1 cellular context compared by ENCODE assay signal in the genomic region with DNA sequence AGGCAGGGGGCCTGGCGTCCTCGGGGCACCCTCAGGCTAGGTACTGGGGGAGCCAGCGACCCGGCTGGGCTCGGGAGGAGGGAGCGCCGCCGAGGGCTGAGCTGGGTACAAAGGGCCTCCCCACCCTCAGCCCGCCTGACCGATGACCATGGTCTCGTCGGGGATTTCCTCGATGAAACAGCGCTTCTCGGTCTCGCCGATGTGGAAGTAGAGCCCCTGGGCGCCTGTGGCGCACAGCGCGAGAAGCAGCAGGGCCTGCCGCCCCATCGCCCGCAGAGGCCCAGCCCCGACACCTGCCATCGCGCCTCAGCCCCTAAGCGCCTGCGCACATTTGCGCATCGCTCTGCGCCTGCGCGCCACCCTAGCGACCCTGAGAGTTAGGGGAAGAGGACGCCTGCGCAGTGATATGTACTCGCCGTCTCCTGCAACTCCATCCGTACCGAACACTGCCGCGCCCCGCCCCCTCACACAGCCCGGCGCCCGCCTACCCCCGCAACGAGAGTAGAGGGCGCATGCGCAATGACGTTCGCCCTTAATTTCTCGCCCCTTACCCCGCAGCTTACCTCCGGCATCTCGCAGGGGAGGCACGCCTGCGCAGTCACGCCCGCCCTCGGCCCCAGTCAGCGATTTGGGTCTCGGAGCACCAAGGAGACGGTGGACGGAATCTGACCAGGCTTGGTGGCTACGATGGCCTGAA.
TF ChIP-seq lines count a peak whose summit lies in the region.

A gene (minus strand): TSS at position 325 of the 697 bp plus-strand sequence. CDS start 25 bp downstream, at position 300.

TF ChIP-seq in HepG2, 621 proteins besides CTCF, POLR2A, EP300 and RAD21 (continued from another document and continues in another):
- TF ChIP-seq, protein P1, sequence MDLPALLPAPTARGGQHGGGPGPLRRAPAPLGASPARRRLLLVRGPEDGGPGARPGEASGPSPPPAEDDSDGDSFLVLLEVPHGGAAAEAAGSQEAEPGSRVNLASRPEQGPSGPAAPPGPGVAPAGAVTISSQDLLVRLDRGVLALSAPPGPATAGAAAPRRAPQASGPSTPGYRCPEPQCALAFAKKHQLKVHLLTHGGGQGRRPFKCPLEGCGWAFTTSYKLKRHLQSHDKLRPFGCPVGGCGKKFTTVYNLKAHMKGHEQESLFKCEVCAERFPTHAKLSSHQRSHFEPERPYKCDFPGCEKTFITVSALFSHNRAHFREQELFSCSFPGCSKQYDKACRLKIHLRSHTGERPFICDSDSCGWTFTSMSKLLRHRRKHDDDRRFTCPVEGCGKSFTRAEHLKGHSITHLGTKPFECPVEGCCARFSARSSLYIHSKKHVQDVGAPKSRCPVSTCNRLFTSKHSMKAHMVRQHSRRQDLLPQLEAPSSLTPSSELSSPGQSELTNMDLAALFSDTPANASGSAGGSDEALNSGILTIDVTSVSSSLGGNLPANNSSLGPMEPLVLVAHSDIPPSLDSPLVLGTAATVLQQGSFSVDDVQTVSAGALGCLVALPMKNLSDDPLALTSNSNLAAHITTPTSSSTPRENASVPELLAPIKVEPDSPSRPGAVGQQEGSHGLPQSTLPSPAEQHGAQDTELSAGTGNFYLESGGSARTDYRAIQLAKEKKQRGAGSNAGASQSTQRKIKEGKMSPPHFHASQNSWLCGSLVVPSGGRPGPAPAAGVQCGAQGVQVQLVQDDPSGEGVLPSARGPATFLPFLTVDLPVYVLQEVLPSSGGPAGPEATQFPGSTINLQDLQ (CRISPR knock-in tag; IDR thresholded peaks at IDR 0.05) = 0 out of 2 replicates have a peak, but pooled peaks have one; percentile 31
- peak; percentile 54; the same call in 1 of the 2 replicates for TF ChIP-seq REPIN1 (CRISPR knock-in tag; IDR thresholded peaks at IDR 0.05; ENCODE audit: borderline replicate concordance, low read depth)
- no peak for TF ChIP-seq TEAD2 (CRISPR knock-in tag; IDR thresholded peaks at IDR 0.05)
- peak; percentile 53; the same call in 1 of the 2 replicates for TF ChIP-seq KDM3A (CRISPR knock-in tag; IDR thresholded peaks at IDR 0.05; ENCODE audit: low read depth)
- TF ChIP-seq MIER2 (CRISPR knock-in tag; IDR thresholded peaks at IDR 0.05) = no peak
- peak; percentile 99 for TF ChIP-seq ZFY (CRISPR knock-in tag; IDR thresholded peaks at IDR 0.05)
- TF ChIP-seq, protein P2, sequence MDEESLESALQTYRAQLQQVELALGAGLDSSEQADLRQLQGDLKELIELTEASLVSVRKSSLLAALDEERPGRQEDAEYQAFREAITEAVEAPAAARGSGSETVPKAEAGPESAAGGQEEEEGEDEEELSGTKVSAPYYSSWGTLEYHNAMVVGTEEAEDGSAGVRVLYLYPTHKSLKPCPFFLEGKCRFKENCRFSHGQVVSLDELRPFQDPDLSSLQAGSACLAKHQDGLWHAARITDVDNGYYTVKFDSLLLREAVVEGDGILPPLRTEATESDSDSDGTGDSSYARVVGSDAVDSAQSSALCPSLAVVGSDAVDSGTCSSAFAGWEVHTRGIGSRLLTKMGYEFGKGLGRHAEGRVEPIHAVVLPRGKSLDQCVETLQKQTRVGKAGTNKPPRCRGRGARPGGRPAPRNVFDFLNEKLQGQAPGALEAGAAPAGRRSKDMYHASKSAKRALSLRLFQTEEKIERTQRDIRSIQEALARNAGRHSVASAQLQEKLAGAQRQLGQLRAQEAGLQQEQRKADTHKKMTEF (CRISPR knock-in tag; IDR thresholded peaks at IDR 0.05) = peak; percentile 43; the same call in 1 of the 2 replicates
- peak; percentile 68; the same call in 1 of the 2 replicates for TF ChIP-seq ZNF747 (CRISPR knock-in tag; IDR thresholded peaks at IDR 0.05; ENCODE audit: borderline replicate concordance)
- peak; percentile 90; the same call in 1 of the 2 replicates for TF ChIP-seq TMF1 (CRISPR knock-in tag; IDR thresholded peaks at IDR 0.05; ENCODE audit: low read depth)
- TF ChIP-seq FOXC1 (CRISPR knock-in tag; IDR thresholded peaks at IDR 0.05; ENCODE audit: borderline replicate concordance) = peak; percentile 93
- TF ChIP-seq HIVEP1 (CRISPR knock-in tag; IDR thresholded peaks at IDR 0.05) = no peak
- no peak for TF ChIP-seq ARID2 (CRISPR knock-in tag; IDR thresholded peaks at IDR 0.05; ENCODE audit: borderline replicate concordance)
- TF ChIP-seq, protein P3, sequence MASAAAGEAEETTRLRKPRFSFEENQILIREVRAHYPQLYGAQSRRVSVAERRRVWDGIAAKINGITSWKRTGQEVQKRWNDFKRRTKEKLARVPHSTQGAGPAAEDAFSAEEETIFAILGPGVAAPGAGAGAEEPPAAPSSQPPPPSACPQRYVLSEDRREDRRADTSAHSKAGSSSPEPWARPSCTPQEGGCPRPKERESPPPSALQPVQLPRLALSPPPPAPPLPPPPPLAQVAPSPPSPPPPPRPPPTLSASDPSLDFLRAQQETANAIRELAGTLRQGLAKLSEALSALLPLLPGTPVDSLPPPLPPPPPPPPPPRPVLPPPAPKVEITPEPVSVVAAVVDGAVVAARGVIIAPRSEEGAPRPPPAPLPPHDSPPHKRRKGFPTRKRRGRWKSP (CRISPR knock-in tag; IDR thresholded peaks at IDR 0.05) = peak; percentile 97
- TF ChIP-seq, protein P4, sequence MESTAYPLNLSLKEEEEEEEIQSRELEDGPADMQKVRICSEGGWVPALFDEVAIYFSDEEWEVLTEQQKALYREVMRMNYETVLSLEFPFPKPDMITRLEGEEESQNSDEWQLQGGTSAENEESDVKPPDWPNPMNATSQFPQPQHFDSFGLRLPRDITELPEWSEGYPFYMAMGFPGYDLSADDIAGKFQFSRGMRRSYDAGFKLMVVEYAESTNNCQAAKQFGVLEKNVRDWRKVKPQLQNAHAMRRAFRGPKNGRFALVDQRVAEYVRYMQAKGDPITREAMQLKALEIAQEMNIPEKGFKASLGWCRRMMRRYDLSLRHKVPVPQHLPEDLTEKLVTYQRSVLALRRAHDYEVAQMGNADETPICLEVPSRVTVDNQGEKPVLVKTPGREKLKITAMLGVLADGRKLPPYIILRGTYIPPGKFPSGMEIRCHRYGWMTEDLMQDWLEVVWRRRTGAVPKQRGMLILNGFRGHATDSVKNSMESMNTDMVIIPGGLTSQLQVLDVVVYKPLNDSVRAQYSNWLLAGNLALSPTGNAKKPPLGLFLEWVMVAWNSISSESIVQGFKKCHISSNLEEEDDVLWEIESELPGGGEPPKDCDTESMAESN (CRISPR knock-in tag; conservative IDR thresholded peaks at IDR 0.05) = peak; percentile 60
- no peak for TF ChIP-seq MEF2D (CRISPR knock-in tag; IDR thresholded peaks at IDR 0.05)
- TF ChIP-seq ZNF605 (CRISPR knock-in tag; IDR thresholded peaks at IDR 0.05) = no peak
- TF ChIP-seq ZNF101 (CRISPR knock-in tag; IDR thresholded peaks at IDR 0.05; ENCODE audit: borderline replicate concordance, low read depth) = no peak
- TF ChIP-seq SETDB1 (CRISPR knock-in tag; IDR thresholded peaks at IDR 0.05; ENCODE audit: borderline replicate concordance) = no peak
- no peak for TF ChIP-seq ZNF724P (CRISPR knock-in tag; IDR thresholded peaks at IDR 0.05; ENCODE audit: borderline replicate concordance)
- TF ChIP-seq ELF1 (CRISPR knock-in tag; IDR thresholded peaks at IDR 0.05) = peak; percentile 37
- no peak for TF ChIP-seq ATAD3A (CRISPR knock-in tag; IDR thresholded peaks at IDR 0.05)
- TF ChIP-seq, protein P5, sequence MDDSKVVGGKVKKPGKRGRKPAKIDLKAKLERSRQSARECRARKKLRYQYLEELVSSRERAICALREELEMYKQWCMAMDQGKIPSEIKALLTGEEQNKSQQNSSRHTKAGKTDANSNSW (CRISPR knock-in tag; IDR thresholded peaks at IDR 0.05; ENCODE audit: borderline replicate concordance) = no peak
- TF ChIP-seq ZFP36L1 (CRISPR knock-in tag; IDR thresholded peaks at IDR 0.05) = 0 out of 2 replicates have a peak, but pooled peaks have one; percentile 35
- TF ChIP-seq TAF1 (CRISPR knock-in tag; IDR thresholded peaks at IDR 0.05) = peak; percentile 93
- TF ChIP-seq ZNF136 (CRISPR knock-in tag; IDR thresholded peaks at IDR 0.05; ENCODE audit: low read depth) = 0 out of 2 replicates have a peak, but pooled peaks have one; percentile 37
- no peak for TF ChIP-seq ZNF839 (CRISPR knock-in tag; IDR thresholded peaks at IDR 0.05; ENCODE audit: borderline replicate concordance)
- TF ChIP-seq SATB2 (CRISPR knock-in tag; IDR thresholded peaks at IDR 0.05) = no peak
- TF ChIP-seq SAP130 (CRISPR knock-in tag; IDR thresholded peaks at IDR 0.05; ENCODE audit: low read depth) = peak; percentile 70
- TF ChIP-seq ZNF572 (CRISPR knock-in tag; IDR thresholded peaks at IDR 0.05) = no peak
- TF ChIP-seq, protein P6, sequence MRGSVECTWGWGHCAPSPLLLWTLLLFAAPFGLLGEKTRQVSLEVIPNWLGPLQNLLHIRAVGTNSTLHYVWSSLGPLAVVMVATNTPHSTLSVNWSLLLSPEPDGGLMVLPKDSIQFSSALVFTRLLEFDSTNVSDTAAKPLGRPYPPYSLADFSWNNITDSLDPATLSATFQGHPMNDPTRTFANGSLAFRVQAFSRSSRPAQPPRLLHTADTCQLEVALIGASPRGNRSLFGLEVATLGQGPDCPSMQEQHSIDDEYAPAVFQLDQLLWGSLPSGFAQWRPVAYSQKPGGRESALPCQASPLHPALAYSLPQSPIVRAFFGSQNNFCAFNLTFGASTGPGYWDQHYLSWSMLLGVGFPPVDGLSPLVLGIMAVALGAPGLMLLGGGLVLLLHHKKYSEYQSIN (CRISPR knock-in tag; IDR thresholded peaks at IDR 0.05; ENCODE audit: borderline replicate concordance) = no peak
- peak; percentile 74 for TF ChIP-seq ZNF777 (CRISPR knock-in tag; IDR thresholded peaks at IDR 0.05)
- no peak for TF ChIP-seq RXRB (CRISPR knock-in tag; IDR thresholded peaks at IDR 0.05; ENCODE audit: borderline replicate concordance)
- no peak for TF ChIP-seq ZNF557 (CRISPR knock-in tag; IDR thresholded peaks at IDR 0.05)
- TF ChIP-seq, protein P7, sequence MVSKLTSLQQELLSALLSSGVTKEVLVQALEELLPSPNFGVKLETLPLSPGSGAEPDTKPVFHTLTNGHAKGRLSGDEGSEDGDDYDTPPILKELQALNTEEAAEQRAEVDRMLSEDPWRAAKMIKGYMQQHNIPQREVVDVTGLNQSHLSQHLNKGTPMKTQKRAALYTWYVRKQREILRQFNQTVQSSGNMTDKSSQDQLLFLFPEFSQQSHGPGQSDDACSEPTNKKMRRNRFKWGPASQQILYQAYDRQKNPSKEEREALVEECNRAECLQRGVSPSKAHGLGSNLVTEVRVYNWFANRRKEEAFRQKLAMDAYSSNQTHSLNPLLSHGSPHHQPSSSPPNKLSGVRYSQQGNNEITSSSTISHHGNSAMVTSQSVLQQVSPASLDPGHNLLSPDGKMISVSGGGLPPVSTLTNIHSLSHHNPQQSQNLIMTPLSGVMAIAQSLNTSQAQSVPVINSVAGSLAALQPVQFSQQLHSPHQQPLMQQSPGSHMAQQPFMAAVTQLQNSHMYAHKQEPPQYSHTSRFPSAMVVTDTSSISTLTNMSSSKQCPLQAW (CRISPR knock-in tag; IDR thresholded peaks at IDR 0.05) = peak; percentile 66
- TF ChIP-seq GTF3A (CRISPR knock-in tag; conservative IDR thresholded peaks at IDR 0.05) = no peak
- TF ChIP-seq, protein P8, sequence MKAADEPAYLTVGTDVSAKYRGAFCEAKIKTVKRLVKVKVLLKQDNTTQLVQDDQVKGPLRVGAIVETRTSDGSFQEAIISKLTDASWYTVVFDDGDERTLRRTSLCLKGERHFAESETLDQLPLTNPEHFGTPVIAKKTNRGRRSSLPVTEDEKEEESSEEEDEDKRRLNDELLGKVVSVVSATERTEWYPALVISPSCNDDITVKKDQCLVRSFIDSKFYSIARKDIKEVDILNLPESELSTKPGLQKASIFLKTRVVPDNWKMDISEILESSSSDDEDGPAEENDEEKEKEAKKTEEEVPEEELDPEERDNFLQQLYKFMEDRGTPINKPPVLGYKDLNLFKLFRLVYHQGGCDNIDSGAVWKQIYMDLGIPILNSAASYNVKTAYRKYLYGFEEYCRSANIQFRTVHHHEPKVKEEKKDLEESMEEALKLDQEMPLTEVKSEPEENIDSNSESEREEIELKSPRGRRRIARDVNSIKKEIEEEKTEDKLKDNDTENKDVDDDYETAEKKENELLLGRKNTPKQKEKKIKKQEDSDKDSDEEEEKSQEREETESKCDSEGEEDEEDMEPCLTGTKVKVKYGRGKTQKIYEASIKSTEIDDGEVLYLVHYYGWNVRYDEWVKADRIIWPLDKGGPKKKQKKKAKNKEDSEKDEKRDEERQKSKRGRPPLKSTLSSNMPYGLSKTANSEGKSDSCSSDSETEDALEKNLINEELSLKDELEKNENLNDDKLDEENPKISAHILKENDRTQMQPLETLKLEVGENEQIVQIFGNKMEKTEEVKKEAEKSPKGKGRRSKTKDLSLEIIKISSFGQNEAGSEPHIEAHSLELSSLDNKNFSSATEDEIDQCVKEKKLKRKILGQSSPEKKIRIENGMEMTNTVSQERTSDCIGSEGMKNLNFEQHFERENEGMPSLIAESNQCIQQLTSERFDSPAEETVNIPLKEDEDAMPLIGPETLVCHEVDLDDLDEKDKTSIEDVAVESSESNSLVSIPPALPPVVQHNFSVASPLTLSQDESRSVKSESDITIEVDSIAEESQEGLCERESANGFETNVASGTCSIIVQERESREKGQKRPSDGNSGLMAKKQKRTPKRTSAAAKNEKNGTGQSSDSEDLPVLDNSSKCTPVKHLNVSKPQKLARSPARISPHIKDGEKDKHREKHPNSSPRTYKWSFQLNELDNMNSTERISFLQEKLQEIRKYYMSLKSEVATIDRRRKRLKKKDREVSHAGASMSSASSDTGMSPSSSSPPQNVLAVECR (CRISPR knock-in tag; IDR thresholded peaks at IDR 0.05; ENCODE audit: borderline replicate concordance) = peak; percentile 89; the same call in 1 of the 2 replicates
- peak; percentile 79; the same call in 1 of the 2 replicates for TF ChIP-seq ZC3H13 (CRISPR knock-in tag; IDR thresholded peaks at IDR 0.05)
- TF ChIP-seq ZNF720 (CRISPR knock-in tag; IDR thresholded peaks at IDR 0.05) = 0 out of 2 replicates have a peak, but pooled peaks have one; percentile 23
- TF ChIP-seq ZNF468 (CRISPR knock-in tag; IDR thresholded peaks at IDR 0.05) = no peak
- TF ChIP-seq KLF9 (CRISPR knock-in tag; IDR thresholded peaks at IDR 0.05; ENCODE audit: low read depth) = 0 out of 2 replicates have a peak, but pooled peaks have one; percentile 43
- TF ChIP-seq, protein P9, sequence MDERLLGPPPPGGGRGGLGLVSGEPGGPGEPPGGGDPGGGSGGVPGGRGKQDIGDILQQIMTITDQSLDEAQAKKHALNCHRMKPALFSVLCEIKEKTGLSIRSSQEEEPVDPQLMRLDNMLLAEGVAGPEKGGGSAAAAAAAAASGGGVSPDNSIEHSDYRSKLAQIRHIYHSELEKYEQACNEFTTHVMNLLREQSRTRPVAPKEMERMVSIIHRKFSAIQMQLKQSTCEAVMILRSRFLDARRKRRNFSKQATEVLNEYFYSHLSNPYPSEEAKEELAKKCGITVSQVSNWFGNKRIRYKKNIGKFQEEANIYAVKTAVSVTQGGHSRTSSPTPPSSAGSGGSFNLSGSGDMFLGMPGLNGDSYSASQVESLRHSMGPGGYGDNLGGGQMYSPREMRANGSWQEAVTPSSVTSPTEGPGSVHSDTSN (CRISPR knock-in tag; IDR thresholded peaks at IDR 0.05) = no peak
- peak; percentile 87 for TF ChIP-seq TBX2 (CRISPR knock-in tag; IDR thresholded peaks at IDR 0.05; ENCODE audit: borderline replicate concordance)
- peak; percentile 87; the same call in 1 of the 2 replicates for TF ChIP-seq ZNF451 (CRISPR knock-in tag; IDR thresholded peaks at IDR 0.05)
- TF ChIP-seq FIP1L1 (IDR thresholded peaks at IDR 0.05; ENCODE audit: borderline replicate concordance, insufficient read depth, low read depth, low read length) = no peak
